Comparison of ENCODE assay signal across 24 cellular contexts in genomic region chr6:53582963-53583362, GRCh38. TPM values are rescaled to one million over a fixed set of nuclear protein-coding genes. Genes with fewer than 3 reads are reported as not detected.
DNase-seq lines count a peak whose midpoint lies in the region; ATAC-seq, FAIRE-seq and TF ChIP-seq lines count a peak whose summit lies in the region.
"Had no signal": no experiment of that assay in that cellular context is flagged by ENCODE, and none has a peak within 500 bp of the region (broad histone marks: within the 10 kb centered on the region; RNA-seq: fewer than 3 reads in every experiment).

No MANE protein-coding gene starts in this region.

- intact Hi-C loops in mammary epithelial cell (cut with micrococcal nuclease) (no loop called here), MCF 10A (cut with micrococcal nuclease) (no loop called here), natural killer cell (cut with micrococcal nuclease) (no loop called here)

- TF ChIP-seq CTCF in mammary epithelial cell (conservative IDR thresholded peaks at IDR 0.05 in 1 of 2, IDR thresholded peaks at IDR 0.05 in 1 of 2; ENCODE audit: extremely low read depth in 1 of 2, insufficient read depth in 1 of 2, low read depth in 1 of 2, low read length in 2 of 2) = no peak
- no peak for TF ChIP-seq CTCF in MCF 10A (IDR thresholded peaks at IDR 0.05; ENCODE audit: unreplicated experiment)
- no peak for TF ChIP-seq CTCF in astrocyte (IDR thresholded peaks at IDR 0.05; ENCODE audit: insufficient read depth, low read depth, low read length)
- TF ChIP-seq CTCF in natural killer cell (IDR thresholded peaks at IDR 0.05) = no peak

- H2AFZ ChIP-seq in mammary epithelial cell (ENCODE audit: low read depth, low read length) (no peak overlapping the region), astrocyte (ENCODE audit: low read depth, low read length) (no peak overlapping the region)

- peak; percentile 31 for DNase-seq in mammary epithelial cell
- no peak for DNase-seq in MCF 10A (ENCODE audit: unreplicated experiment)
- peak; percentile 25 for DNase-seq in astrocyte (ENCODE audit: low read depth)
- peak; percentile 44 for DNase-seq in kidney tubule cell (ENCODE audit: low spot score)
- DNase-seq in putamen (ENCODE audit: low spot score) = no peak
- no peak for DNase-seq in natural killer cell
- DNase-seq in stimulated activated CD4-positive, alpha-beta T cell treated with anti-CD3 and anti-CD28 coated beads, Interleukin-2, amount 100 ng/mL, for 48 hours = no peak
- no peak for DNase-seq in SIG-M5 (lab: John Stamatoyannopoulos, UW)
- DNase-seq: activated CD8-positive, alpha-beta memory T cell treated with anti-CD3 and anti-CD28 coated beads, Interleukin-2, amount 50 U/mL, for 48 hours; Caco-2; hypothalamus; kidney; NCI-H187; NCI-H226; NCI-H774; OCI-M1; sigmoid colon; SJCRH30; stimulated activated naive CD4-positive, alpha-beta T cell; thyroid gland had no signal

- H3K9ac ChIP-seq in mammary epithelial cell (ENCODE audit: insufficient read depth, low read length) (no peak overlapping the region), astrocyte (ENCODE audit: low read length) (no peak overlapping the region)

- POLR2A ChIA-PET in MCF 10A (lab: Yijun Ruan, JAX) = interaction anchor here (0.6 to 1.6 kb wide), 4 partner anchors 16 to 49 kb away, joined by 3 to 5 read pairs (median 3); no protein-coding TSS in a partner anchor

- H3K4me1 Mint-ChIP-seq in MCF 10A (ENCODE audit: insufficient read depth, unreplicated experiment) = peaks cover 17% of the 10 kb centered on the region
- H3K4me1 Mint-ChIP-seq in astrocyte (ENCODE audit: low read depth, unreplicated experiment) = no peaks in the 10 kb centered on the region
- H3K4me1 Mint-ChIP-seq in natural killer cell = peaks cover 0 to 10% of the 10 kb centered on the region in 2 donors

- 93% methylated on average over 2 of the region's 2 CpGs for WGBS in mammary epithelial cell (ENCODE audit: low coverage, missing lambda C conversion rate)

- CTCF ChIA-PET in mammary epithelial cell (lab: Charles Lee; ENCODE audit: low non-redundant PET) = interaction anchor here (0.6 kb wide), 1 partner anchor 61 kb away, joined by 3 read pairs; no protein-coding TSS in a partner anchor
- CTCF ChIA-PET in MCF 10A (lab: Yijun Ruan, JAX) = interaction anchor here (0.7 kb wide), 1 partner anchor 30 kb away, joined by 4 read pairs; no protein-coding TSS in a partner anchor

- H3K79me2 ChIP-seq in mammary epithelial cell (ENCODE audit: insufficient read depth, low read length) = no peaks in the 10 kb centered on the region
- no peaks in the 10 kb centered on the region for H3K79me2 ChIP-seq in astrocyte (ENCODE audit: insufficient read depth, low read length)

- H3K4me3 Mint-ChIP-seq in MCF 10A (ENCODE audit: unreplicated experiment) (no peak overlapping the region), astrocyte (ENCODE audit: unreplicated experiment) (no peak overlapping the region), natural killer cell (no peak overlapping the region)

- no peak overlapping the region for H3K27ac Mint-ChIP-seq in MCF 10A (ENCODE audit: low read depth, unreplicated experiment)
- no peak overlapping the region for H3K27ac Mint-ChIP-seq in astrocyte (ENCODE audit: unreplicated experiment)
- H3K27ac Mint-ChIP-seq in natural killer cell = no peak overlapping the region

- H3K4me1 ChIP-seq in mammary epithelial cell (ENCODE audit: insufficient read depth, low read length) (peaks cover 13% of the 10 kb centered on the region), astrocyte (ENCODE audit: insufficient read depth, low read length) (peaks cover 4% of the 10 kb centered on the region)
- H3K4me1 ChIP-seq: Caco-2, SJCRH30, thyroid gland had no signal

- H3K9me3 Mint-ChIP-seq in MCF 10A (ENCODE audit: unreplicated experiment) (no peaks in the 10 kb centered on the region), astrocyte (ENCODE audit: unreplicated experiment) (no peaks in the 10 kb centered on the region), natural killer cell (no peaks in the 10 kb centered on the region)

- no peak for ATAC-seq in natural killer cell
- ATAC-seq: K562 had no signal

- BruUV-seq in mammary epithelial cell (replicated peaks; lab: Mats Ljungman, UMichigan) = no TSS peak
- BruUV-seq in MCF 10A (replicated peaks; lab: Mats Ljungman, UMichigan) = no TSS peak

- H3K27me3 ChIP-seq in mammary epithelial cell (ENCODE audit: insufficient read depth, low read length) (no peaks in the 10 kb centered on the region), astrocyte (ENCODE audit: insufficient read depth, low read length) (no peaks in the 10 kb centered on the region)
- H3K27me3 ChIP-seq: sigmoid colon, SJCRH30, thyroid gland had no signal

- in situ Hi-C loops in mammary epithelial cell (cut with MboI; ENCODE audit: low sequenced_read_pairs in 2 of 2) = no loop called here

- H3K27ac ChIP-seq in mammary epithelial cell (ENCODE audit: insufficient read depth, low read depth, low read length) = no peak overlapping the region
- H3K27ac ChIP-seq in astrocyte (ENCODE audit: low read depth, low read length) = no peak overlapping the region
- H3K27ac ChIP-seq: 22Rv1, coronary artery, SJCRH30, thyroid gland had no signal

- H3K4me3 ChIP-seq in mammary epithelial cell (replicated peaks in 1 of 3; ENCODE audit: insufficient read depth in 1 of 3, low read depth in 2 of 3, low read length in 3 of 3) (no peak overlapping the region), astrocyte (ENCODE audit: insufficient read depth, low read depth, low read length) (no peak overlapping the region)
- H3K4me3 ChIP-seq: coronary artery, K562, sigmoid colon, SJCRH30, thyroid gland had no signal

- H3K9me3 ChIP-seq in mammary epithelial cell (replicated peaks; ENCODE audit: insufficient read depth, low read length) (no peaks in the 10 kb centered on the region), astrocyte (ENCODE audit: insufficient read depth, low read depth, low read length) (peaks cover 2% of the 10 kb centered on the region)
- H3K9me3 ChIP-seq: Caco-2, sigmoid colon, SJCRH30, thyroid gland had no signal

- no peaks in the 10 kb centered on the region for H3K27me3 Mint-ChIP-seq in MCF 10A (ENCODE audit: insufficient read depth, unreplicated experiment)
- H3K27me3 Mint-ChIP-seq in astrocyte (ENCODE audit: low read depth, unreplicated experiment) = peaks cover 2% of the 10 kb centered on the region
- peaks cover 0 to 3% of the 10 kb centered on the region in 2 donors for H3K27me3 Mint-ChIP-seq in natural killer cell (ENCODE audit: low read depth in 2 of 2)

- no peaks in the 10 kb centered on the region for H4K20me1 ChIP-seq in mammary epithelial cell (ENCODE audit: insufficient read depth, low read length)
- H4K20me1 ChIP-seq in astrocyte (ENCODE audit: insufficient read depth, low read length) = no peaks in the 10 kb centered on the region

- H3K36me3 ChIP-seq in mammary epithelial cell (ENCODE audit: insufficient read depth, low read length) (no peaks in the 10 kb centered on the region), astrocyte (ENCODE audit: insufficient read depth, low read length) (no peaks in the 10 kb centered on the region)
- H3K36me3 ChIP-seq: sigmoid colon, SJCRH30, thyroid gland had no signal

- no peaks in the 10 kb centered on the region for H3K36me3 Mint-ChIP-seq in MCF 10A (ENCODE audit: insufficient read depth, unreplicated experiment)
- H3K36me3 Mint-ChIP-seq in astrocyte (ENCODE audit: low read depth, unreplicated experiment) = no peaks in the 10 kb centered on the region
- no peaks in the 10 kb centered on the region for H3K36me3 Mint-ChIP-seq in natural killer cell

- dilution Hi-C loops in mammary epithelial cell (cut with HindIII; ENCODE audit: low sequenced_read_pairs) = no loop called here

- H3K4me2 ChIP-seq in mammary epithelial cell (ENCODE audit: insufficient read depth, low read depth, low read length) = no peak overlapping the region
- no peak overlapping the region for H3K4me2 ChIP-seq in astrocyte (ENCODE audit: low read length)

- no peak for FAIRE-seq in astrocyte (lab: Jason Lieb, UNC)
- FAIRE-seq: H1, K562, kidney had no signal

RNA-seq across cellular contexts. Expression of gene GCLC, which starts 38.1 kb away (rescaled TPM):
- total RNA-seq in mammary epithelial cell (100 to 1,000 TPM in 1 of 2 donors, 10 to 100 TPM in 1; 94.7 to 128 TPM), MCF 10A (2022) (74.8 and 108 TPM in 2 replicates), astrocyte (26.9 and 31.6 TPM in 2 replicates), natural killer cell (10 to 100 TPM; 39.0 to 52.7 (median 39.2) TPM)
- 59.8 TPM for polyA plus RNA-seq in mammary epithelial cell
- polyA minus RNA-seq in mammary epithelial cell = 69.6 TPM

Comparison
In these comparisons a context has a peak if more than half of its experiments do, and no peak if none do; other contexts are left out.
1. DNase-seq: peak in mammary epithelial cell (single experiment), astrocyte (single experiment) and kidney tubule cell (single experiment); none in MCF 10A (single experiment), putamen (single experiment), natural killer cell (single experiment), stimulated activated CD4-positive, alpha-beta T cell treated with anti-CD3 and anti-CD28 coated beads, Interleukin-2, amount 100 ng/mL, for 48 hours (0 of 2) and SIG-M5 (single experiment).